ENCODE assay signal across 8 cellular contexts in genomic region chr19:43934985-43935708, GRCh38. TPM values are rescaled to one million over a fixed set of nuclear protein-coding genes. Genes with fewer than 3 reads are reported as not detected.
A peak's percentile ranks its signal among the peaks of the same experiment; 100 is the strongest.
DNase-seq lines count a peak whose midpoint lies in the region; ATAC-seq, FAIRE-seq and TF ChIP-seq lines count a peak whose summit lies in the region.

ZNF45 (minus strand) TSS chr19:43935282; CDS start chr19:43922185, 13,097 bp downstream.

- H3K4me3 ChIP-seq in kidney (ENCODE audit: low read length in 2 of 2) = peak within 1 kb of the TSS; percentile 72 to 91

- peak within 1 kb of the TSS; percentile 82 to 84 for H3K27ac ChIP-seq in kidney (ENCODE audit: low read depth in 2 of 2, low read length in 2 of 2)

- peak within 1 kb of the TSS; percentile 58 to 78 for H3K9ac ChIP-seq in kidney (ENCODE audit: low read length in 2 of 2)

- H3K36me3 ChIP-seq in kidney (ENCODE audit: control insufficient read depth in 1 of 2, insufficient read depth in 2 of 2, low read length in 2 of 2) = peaks cover 8 to 21% of the 10 kb centered on the region in 2 donors

- intact Hi-C loops in kidney (cut with DNase I) = no loop called here

- no peaks in the 10 kb centered on the region for H3K9me3 ChIP-seq in kidney (ENCODE audit: control insufficient read depth in 1 of 2, low read length in 2 of 2)

- TF ChIP-seq CTCF in AG09319 (IDR thresholded peaks at IDR 0.05; ENCODE audit: low read depth, low read length) (no peak; the same call in 1 of the 2 replicates), kidney (IDR thresholded peaks at IDR 0.05; ENCODE audit: borderline replicate concordance, extremely low read depth, insufficient read depth) (no peak)

- H3K4me1 ChIP-seq in kidney (ENCODE audit: control insufficient read depth in 1 of 2, insufficient read depth in 1 of 2, low read depth in 1 of 2, low read length in 2 of 2) = peaks cover 8 to 9% of the 10 kb centered on the region in 2 donors

- peak; percentile 56 for DNase-seq in AG09319 (ENCODE audit: extremely low read depth, low read depth)
- DNase-seq in NCI-H460 (ENCODE audit: extremely low read depth, low read depth) = peak; percentile 69
- DNase-seq in activated CD4-positive, alpha-beta T cell treated with anti-CD3 and anti-CD28 coated beads for 1 hour = peak; percentile 79
- DNase-seq in cerebellum (ENCODE audit: low spot score) = peak; percentile 92
- peak; percentile 93 for DNase-seq in kidney
- peak; percentile 92 for DNase-seq in stimulated activated CD4-positive, alpha-beta T cell treated with anti-CD3 and anti-CD28 coated beads, Interleukin-15, amount 100 ng/mL, for 24 hours

- FAIRE-seq in kidney (lab: Jason Lieb, UNC) = no peak

- ATAC-seq in GM19043 (IDR thresholded peaks at IDR 0.05; ENCODE audit: low read depth, unreplicated experiment) (peak; percentile 90), HG03378 (IDR thresholded peaks at IDR 0.05; ENCODE audit: unreplicated experiment) (peak; percentile 70)

RNA-seq across cellular contexts. Expression of gene ZNF45, which starts in this region (rescaled TPM):
- 7.8 and 10.6 TPM in 2 replicates for total RNA-seq in NCI-H460 (2014; rRNA removed; shearing (Covaris generic))
- polyA plus RNA-seq in NCI-H460 (2014; cell fraction: nucleus; rRNA removed) = 6.6 and 8.8 TPM in 2 replicates
- total RNA-seq in cerebellum (17.4 TPM), kidney (16.1 TPM)
- polyA plus RNA-seq in kidney (ENCODE audit: insufficient read depth, low read depth, low replicate concordance) = 4.8 TPM

Comparison
In these comparisons a context has a peak if more than half of its experiments do, and no peak if none do; other contexts are left out.
1. Peak in every context shown above with its lines: DNase-seq, ATAC-seq, H3K4me3 ChIP-seq and H3K27ac ChIP-seq.